ENCODE assay signal across 2 cellular contexts in the genomic region with DNA sequence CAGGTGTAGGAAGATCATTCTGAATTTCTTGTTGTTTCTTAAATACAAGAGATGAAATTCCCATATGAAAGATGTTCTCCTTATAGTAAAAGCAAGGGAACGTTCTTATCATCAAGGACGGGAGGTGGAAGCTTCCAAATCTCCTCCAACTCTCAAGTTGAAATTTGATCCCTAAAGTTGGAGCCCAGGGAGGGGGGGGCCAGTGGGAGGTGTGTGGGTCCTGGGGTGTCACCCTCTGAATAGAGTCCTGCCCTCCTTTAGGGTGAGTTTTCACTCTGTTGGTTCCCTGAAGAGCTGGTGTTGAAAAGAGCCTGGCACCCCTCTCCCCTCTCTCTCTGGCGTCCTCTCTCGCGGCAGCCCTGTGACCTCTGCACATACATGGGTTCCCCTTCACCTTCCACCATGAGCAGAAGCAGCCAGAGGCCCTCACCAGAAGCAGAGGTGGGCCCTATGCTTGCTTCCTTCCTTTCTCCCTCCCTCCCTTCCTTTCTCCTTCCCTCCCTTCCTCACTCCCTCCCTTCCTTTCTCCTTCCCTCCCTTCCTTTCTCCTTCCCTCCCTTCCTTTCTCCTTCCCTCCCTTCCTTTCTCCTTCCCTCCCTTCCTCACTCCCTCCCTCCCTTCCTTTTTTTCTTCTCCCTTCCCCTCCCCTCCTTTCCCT.
TF ChIP-seq lines count a peak whose summit lies in the region.

No MANE protein-coding gene starts in this region.

TF ChIP-seq in HEK293, 187 proteins besides CTCF, POLR2A, EP300 and RAD21:
- TF ChIP-seq, protein P1, sequence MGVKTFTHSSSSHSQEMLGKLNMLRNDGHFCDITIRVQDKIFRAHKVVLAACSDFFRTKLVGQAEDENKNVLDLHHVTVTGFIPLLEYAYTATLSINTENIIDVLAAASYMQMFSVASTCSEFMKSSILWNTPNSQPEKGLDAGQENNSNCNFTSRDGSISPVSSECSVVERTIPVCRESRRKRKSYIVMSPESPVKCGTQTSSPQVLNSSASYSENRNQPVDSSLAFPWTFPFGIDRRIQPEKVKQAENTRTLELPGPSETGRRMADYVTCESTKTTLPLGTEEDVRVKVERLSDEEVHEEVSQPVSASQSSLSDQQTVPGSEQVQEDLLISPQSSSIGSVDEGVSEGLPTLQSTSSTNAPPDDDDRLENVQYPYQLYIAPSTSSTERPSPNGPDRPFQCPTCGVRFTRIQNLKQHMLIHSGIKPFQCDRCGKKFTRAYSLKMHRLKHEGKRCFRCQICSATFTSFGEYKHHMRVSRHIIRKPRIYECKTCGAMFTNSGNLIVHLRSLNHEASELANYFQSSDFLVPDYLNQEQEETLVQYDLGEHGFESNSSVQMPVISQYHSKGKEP (tag by site-specific recombination; IDR thresholded peaks at IDR 0.05) = no peak
- no peak for TF ChIP-seq MZF1 (tag by site-specific recombination; IDR thresholded peaks at IDR 0.05; ENCODE audit: borderline replicate concordance)
- peak; percentile 74 for TF ChIP-seq ZNF366 (tag by site-specific recombination; conservative IDR thresholded peaks at IDR 0.05)
- no peak for TF ChIP-seq ZNF146 (tag by site-specific recombination; IDR thresholded peaks at IDR 0.05)
- TF ChIP-seq, protein P2, sequence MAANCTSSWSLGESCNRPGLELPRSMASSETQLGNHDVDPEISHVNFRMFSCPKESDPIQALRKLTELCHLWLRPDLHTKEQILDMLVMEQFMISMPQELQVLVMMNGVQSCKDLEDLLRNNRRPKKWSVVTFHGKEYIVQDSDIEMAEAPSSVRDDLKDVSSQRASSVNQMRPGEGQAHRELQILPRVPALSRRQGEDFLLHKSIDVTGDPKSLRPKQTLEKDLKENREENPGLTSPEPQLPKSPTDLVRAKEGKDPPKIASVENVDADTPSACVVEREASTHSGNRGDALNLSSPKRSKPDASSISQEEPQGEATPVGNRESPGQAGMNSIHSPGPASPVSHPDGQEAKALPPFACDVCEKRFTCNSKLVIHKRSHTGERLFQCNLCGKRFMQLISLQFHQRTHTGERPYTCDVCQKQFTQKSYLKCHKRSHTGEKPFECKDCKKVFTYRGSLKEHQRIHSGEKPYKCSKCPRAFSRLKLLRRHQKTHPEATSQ (tag by site-specific recombination; IDR thresholded peaks at IDR 0.05) = no peak
- TF ChIP-seq, protein P3, sequence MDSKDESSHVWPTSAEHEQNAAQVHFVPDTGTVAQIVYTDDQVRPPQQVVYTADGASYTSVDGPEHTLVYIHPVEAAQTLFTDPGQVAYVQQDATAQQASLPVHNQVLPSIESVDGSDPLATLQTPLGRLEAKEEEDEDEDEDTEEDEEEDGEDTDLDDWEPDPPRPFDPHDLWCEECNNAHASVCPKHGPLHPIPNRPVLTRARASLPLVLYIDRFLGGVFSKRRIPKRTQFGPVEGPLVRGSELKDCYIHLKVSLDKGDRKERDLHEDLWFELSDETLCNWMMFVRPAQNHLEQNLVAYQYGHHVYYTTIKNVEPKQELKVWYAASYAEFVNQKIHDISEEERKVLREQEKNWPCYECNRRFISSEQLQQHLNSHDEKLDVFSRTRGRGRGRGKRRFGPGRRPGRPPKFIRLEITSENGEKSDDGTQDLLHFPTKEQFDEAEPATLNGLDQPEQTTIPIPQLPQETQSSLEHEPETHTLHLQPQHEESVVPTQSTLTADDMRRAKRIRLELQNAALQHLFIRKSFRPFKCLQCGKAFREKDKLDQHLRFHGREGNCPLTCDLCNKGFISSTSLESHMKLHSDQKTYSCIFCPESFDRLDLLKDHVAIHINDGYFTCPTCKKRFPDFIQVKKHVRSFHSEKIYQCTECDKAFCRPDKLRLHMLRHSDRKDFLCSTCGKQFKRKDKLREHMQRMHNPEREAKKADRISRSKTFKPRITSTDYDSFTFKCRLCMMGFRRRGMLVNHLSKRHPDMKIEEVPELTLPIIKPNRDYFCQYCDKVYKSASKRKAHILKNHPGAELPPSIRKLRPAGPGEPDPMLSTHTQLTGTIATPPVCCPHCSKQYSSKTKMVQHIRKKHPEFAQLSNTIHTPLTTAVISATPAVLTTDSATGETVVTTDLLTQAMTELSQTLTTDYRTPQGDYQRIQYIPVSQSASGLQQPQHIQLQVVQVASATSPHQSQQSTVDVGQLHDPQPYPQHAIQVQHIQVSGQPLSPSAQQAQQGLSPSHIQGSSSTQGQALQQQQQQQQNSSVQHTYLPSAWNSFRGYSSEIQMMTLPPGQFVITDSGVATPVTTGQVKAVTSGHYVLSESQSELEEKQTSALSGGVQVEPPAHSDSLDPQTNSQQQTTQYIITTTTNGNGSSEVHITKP (tag by site-specific recombination; IDR thresholded peaks at IDR 0.05) = peak; percentile 23; the same call in 1 of the 2 replicates
- TF ChIP-seq ZNF510 (tag by site-specific recombination; IDR thresholded peaks at IDR 0.05; ENCODE audit: insufficient replicate concordance) = no peak
- TF ChIP-seq, protein P4, sequence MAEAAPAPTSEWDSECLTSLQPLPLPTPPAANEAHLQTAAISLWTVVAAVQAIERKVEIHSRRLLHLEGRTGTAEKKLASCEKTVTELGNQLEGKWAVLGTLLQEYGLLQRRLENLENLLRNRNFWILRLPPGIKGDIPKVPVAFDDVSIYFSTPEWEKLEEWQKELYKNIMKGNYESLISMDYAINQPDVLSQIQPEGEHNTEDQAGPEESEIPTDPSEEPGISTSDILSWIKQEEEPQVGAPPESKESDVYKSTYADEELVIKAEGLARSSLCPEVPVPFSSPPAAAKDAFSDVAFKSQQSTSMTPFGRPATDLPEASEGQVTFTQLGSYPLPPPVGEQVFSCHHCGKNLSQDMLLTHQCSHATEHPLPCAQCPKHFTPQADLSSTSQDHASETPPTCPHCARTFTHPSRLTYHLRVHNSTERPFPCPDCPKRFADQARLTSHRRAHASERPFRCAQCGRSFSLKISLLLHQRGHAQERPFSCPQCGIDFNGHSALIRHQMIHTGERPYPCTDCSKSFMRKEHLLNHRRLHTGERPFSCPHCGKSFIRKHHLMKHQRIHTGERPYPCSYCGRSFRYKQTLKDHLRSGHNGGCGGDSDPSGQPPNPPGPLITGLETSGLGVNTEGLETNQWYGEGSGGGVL (tag by site-specific recombination; IDR thresholded peaks at IDR 0.05) = peak; percentile 47; the same call in 1 of the 2 replicates
- TF ChIP-seq PRDM1 (tag by site-specific recombination; IDR thresholded peaks at IDR 0.05) = peak; percentile 48; the same call in 1 of the 2 replicates

TF ChIP-seq in K562, 482 proteins besides CTCF, POLR2A, EP300 and RAD21:
- peak in 1 of 2 experiments; percentile 54; a peak in 1 of 4 replicates for TF ChIP-seq MAZ (CRISPR knock-in tag; conservative IDR thresholded peaks at IDR 0.05 in 1 of 2, IDR thresholded peaks at IDR 0.05 in 1 of 2)
- TF ChIP-seq EHMT2 (IDR thresholded peaks at IDR 0.05) = 0 out of 2 replicates have a peak, but pooled peaks have one; percentile 8
- TF ChIP-seq ARID1B (IDR thresholded peaks at IDR 0.05) = no peak
- TF ChIP-seq ZNF780A (CRISPR knock-in tag; IDR thresholded peaks at IDR 0.05) = no peak
- TF ChIP-seq PML (IDR thresholded peaks at IDR 0.05; ENCODE audit: low read length) = no peak
- 0 out of 2 replicates have a peak, but pooled peaks have one; percentile 34 for TF ChIP-seq HDGF (IDR thresholded peaks at IDR 0.05)
- TF ChIP-seq, protein P3 (IDR thresholded peaks at IDR 0.05; ENCODE audit: partially characterized antibody) = peak; percentile 58
- TF ChIP-seq, protein P5, sequence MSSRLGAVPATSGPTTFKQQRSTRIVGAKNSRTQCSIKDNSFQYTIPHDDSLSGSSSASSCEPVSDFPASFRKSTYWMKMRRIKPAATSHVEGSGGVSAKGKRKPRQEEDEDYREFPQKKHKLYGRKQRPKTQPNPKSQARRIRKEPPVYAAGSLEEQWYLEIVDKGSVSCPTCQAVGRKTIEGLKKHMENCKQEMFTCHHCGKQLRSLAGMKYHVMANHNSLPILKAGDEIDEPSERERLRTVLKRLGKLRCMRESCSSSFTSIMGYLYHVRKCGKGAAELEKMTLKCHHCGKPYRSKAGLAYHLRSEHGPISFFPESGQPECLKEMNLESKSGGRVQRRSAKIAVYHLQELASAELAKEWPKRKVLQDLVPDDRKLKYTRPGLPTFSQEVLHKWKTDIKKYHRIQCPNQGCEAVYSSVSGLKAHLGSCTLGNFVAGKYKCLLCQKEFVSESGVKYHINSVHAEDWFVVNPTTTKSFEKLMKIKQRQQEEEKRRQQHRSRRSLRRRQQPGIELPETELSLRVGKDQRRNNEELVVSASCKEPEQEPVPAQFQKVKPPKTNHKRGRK (tag; IDR thresholded peaks at IDR 0.05) = peak; percentile 60
- 0 out of 2 replicates have a peak, but pooled peaks have one; percentile 5 for TF ChIP-seq SP1 (CRISPR knock-in tag; IDR thresholded peaks at IDR 0.05)
- TF ChIP-seq, protein P6, sequence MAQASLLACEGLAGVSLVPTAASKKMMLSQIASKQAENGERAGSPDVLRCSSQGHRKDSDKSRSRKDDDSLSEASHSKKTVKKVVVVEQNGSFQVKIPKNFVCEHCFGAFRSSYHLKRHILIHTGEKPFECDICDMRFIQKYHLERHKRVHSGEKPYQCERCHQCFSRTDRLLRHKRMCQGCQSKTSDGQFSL (CRISPR knock-in tag; IDR thresholded peaks at IDR 0.05) = no peak; the same call in 1 of the 2 replicates
- TF ChIP-seq, protein P6 (tag; IDR thresholded peaks at IDR 0.05) = no peak
- TF ChIP-seq, protein P7, sequence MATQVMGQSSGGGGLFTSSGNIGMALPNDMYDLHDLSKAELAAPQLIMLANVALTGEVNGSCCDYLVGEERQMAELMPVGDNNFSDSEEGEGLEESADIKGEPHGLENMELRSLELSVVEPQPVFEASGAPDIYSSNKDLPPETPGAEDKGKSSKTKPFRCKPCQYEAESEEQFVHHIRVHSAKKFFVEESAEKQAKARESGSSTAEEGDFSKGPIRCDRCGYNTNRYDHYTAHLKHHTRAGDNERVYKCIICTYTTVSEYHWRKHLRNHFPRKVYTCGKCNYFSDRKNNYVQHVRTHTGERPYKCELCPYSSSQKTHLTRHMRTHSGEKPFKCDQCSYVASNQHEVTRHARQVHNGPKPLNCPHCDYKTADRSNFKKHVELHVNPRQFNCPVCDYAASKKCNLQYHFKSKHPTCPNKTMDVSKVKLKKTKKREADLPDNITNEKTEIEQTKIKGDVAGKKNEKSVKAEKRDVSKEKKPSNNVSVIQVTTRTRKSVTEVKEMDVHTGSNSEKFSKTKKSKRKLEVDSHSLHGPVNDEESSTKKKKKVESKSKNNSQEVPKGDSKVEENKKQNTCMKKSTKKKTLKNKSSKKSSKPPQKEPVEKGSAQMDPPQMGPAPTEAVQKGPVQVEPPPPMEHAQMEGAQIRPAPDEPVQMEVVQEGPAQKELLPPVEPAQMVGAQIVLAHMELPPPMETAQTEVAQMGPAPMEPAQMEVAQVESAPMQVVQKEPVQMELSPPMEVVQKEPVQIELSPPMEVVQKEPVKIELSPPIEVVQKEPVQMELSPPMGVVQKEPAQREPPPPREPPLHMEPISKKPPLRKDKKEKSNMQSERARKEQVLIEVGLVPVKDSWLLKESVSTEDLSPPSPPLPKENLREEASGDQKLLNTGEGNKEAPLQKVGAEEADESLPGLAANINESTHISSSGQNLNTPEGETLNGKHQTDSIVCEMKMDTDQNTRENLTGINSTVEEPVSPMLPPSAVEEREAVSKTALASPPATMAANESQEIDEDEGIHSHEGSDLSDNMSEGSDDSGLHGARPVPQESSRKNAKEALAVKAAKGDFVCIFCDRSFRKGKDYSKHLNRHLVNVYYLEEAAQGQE (CRISPR knock-in tag; IDR thresholded peaks at IDR 0.05; ENCODE audit: low read depth) = no peak
- no peak for TF ChIP-seq ZNF239 (CRISPR knock-in tag; IDR thresholded peaks at IDR 0.05)
- no peak for TF ChIP-seq NR4A1 (CRISPR knock-in tag; IDR thresholded peaks at IDR 0.05)
- no peak for TF ChIP-seq NR4A1 (tag; IDR thresholded peaks at IDR 0.05)
- TF ChIP-seq HLTF (IDR thresholded peaks at IDR 0.05) = 0 out of 2 replicates have a peak, but pooled peaks have one; percentile 21
- 0 out of 2 replicates have a peak, but pooled peaks have one; percentile 13 for TF ChIP-seq SMARCE1 (IDR thresholded peaks at IDR 0.05)
- TF ChIP-seq, protein P8, sequence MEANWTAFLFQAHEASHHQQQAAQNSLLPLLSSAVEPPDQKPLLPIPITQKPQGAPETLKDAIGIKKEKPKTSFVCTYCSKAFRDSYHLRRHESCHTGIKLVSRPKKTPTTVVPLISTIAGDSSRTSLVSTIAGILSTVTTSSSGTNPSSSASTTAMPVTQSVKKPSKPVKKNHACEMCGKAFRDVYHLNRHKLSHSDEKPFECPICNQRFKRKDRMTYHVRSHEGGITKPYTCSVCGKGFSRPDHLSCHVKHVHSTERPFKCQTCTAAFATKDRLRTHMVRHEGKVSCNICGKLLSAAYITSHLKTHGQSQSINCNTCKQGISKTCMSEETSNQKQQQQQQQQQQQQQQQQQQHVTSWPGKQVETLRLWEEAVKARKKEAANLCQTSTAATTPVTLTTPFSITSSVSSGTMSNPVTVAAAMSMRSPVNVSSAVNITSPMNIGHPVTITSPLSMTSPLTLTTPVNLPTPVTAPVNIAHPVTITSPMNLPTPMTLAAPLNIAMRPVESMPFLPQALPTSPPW (CRISPR knock-in tag; IDR thresholded peaks at IDR 0.05) = peak; percentile 93
- peak; percentile 26; the same call in 1 of the 2 replicates for TF ChIP-seq MTA1 (IDR thresholded peaks at IDR 0.05; ENCODE audit: borderline replicate concordance)
- TF ChIP-seq ESRRA (IDR thresholded peaks at IDR 0.05; ENCODE audit: borderline replicate concordance, low read depth) = 0 out of 2 replicates have a peak, but pooled peaks have one; percentile 11
